ENCODE assay signal across 13 cellular contexts in the genomic region with DNA sequence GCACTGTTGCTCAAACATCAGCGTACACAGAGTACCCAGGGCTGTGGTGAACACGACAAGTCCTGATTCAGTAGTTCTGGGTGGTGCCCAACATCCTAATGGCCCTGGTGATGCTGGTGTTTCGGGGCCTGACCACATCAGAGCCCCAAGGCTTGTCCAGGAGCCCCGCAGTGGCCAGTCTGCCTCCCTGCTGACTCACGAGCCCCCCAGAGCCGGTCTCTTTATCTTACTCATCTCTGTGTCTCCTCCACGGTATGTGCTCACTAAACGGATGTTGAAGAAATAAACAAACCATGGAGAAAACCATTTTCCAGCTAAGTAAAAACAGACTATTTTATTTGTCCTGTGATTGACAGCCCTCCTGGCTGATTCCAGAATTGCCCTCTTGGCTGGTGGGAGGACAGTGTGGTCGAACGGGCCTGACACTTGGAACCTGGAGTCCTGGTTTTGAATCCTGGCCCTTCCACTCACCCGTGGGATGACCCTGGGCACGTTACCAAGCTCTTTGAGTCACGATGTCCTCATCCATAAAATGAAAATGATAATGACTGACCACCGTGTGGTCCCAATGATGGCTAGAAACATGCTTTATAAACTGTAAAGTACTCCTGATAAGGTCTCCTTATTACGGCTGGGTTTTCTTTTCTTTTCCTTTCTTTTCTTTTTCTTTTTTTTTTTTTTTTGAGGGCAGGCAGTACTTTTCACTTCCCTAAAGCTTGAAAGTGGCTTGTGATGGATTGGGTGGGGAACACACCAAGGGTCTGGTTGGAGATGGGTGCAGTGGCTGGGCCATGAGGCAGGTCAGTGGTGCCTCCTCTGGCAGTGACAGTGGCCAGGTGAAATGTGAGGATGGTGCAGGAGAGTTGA. TPM values are rescaled to one million over a fixed set of nuclear protein-coding genes. Genes with fewer than 3 reads are reported as not detected.
DNase-seq lines count a peak whose midpoint lies in the region; ATAC-seq, FAIRE-seq and TF ChIP-seq lines count a peak whose summit lies in the region.
"Had no signal": no experiment of that assay in that cellular context is flagged by ENCODE, and none has a peak within 500 bp of the region (broad histone marks: within the 10 kb centered on the region; RNA-seq: fewer than 3 reads in every experiment).

No MANE protein-coding gene starts in this region.

- ATAC-seq in stimulated activated effector memory CD8-positive, alpha-beta T cell treated with anti-CD3 and anti-CD28 coated beads, Interleukin-12 subunit alpha, Interleukin-12 subunit beta, amount 100 ng/mL, for 72 hours: no peak

- POLR2A ChIA-PET in AG04450 (lab: Yijun Ruan, JAX): interaction anchor here (0.6 kb wide), 3 partner anchors 12 to 1666 kb away, joined by 3 to 10 read pairs (median 3); no protein-coding TSS in a partner anchor
- POLR2A ChIA-PET in CD4-positive, alpha-beta memory T cell (lab: Charles Lee; ENCODE audit: partially characterized antibody): no interaction called here

- peak overlapping the region; percentile 65 for H3K27ac Mint-ChIP-seq in nephron progenitor cell
- no peak overlapping the region for H3K27ac Mint-ChIP-seq in stimulated activated effector memory CD8-positive, alpha-beta T cell treated with anti-CD3 and anti-CD28 coated beads, Interleukin-12 subunit alpha, Interleukin-12 subunit beta, amount 100 ng/mL, for 72 hours
- H3K27ac Mint-ChIP-seq in activated naive CD8-positive, alpha-beta T cell treated with anti-CD3 and anti-CD28 coated beads for 36 hours: no peak overlapping the region
- H3K27ac Mint-ChIP-seq in CD4-positive, alpha-beta memory T cell: peak overlapping the region in 3 of 7 donors; percentile 11 to 63 (median 38)
- H3K27ac Mint-ChIP-seq: CD4-positive, alpha-beta T cell had no signal

- no peaks in the 10 kb centered on the region for H3K9me3 Mint-ChIP-seq in nephron progenitor cell
- no peaks in the 10 kb centered on the region for H3K9me3 Mint-ChIP-seq in stimulated activated effector memory CD8-positive, alpha-beta T cell treated with anti-CD3 and anti-CD28 coated beads, Interleukin-12 subunit alpha, Interleukin-12 subunit beta, amount 100 ng/mL, for 72 hours
- no peaks in the 10 kb centered on the region for H3K9me3 Mint-ChIP-seq in activated naive CD8-positive, alpha-beta T cell treated with anti-CD3 and anti-CD28 coated beads for 36 hours
- H3K9me3 Mint-ChIP-seq in CD4-positive, alpha-beta memory T cell: no peaks in the 10 kb centered on the region
- H3K9me3 Mint-ChIP-seq: CD4-positive, alpha-beta T cell had no signal

- H3K27me3 ChIP-seq in AG04450 (ENCODE audit: control insufficient read depth, insufficient read depth, low read length) (no peaks in the 10 kb centered on the region), dorsolateral prefrontal cortex (no peaks in the 10 kb centered on the region)
- no peaks in the 10 kb centered on the region for H3K27me3 ChIP-seq in CD4-positive, alpha-beta memory T cell (ENCODE audit: insufficient read depth, low read length)
- H3K27me3 ChIP-seq: ovary had no signal

- H3K36me3 Mint-ChIP-seq in nephron progenitor cell (ENCODE audit: low read depth): peaks cover 6% of the 10 kb centered on the region
- H3K36me3 Mint-ChIP-seq in stimulated activated effector memory CD8-positive, alpha-beta T cell treated with anti-CD3 and anti-CD28 coated beads, Interleukin-12 subunit alpha, Interleukin-12 subunit beta, amount 100 ng/mL, for 72 hours: peaks cover 5% of the 10 kb centered on the region
- H3K36me3 Mint-ChIP-seq in activated naive CD8-positive, alpha-beta T cell treated with anti-CD3 and anti-CD28 coated beads for 36 hours: no peaks in the 10 kb centered on the region
- no peaks in the 10 kb centered on the region for H3K36me3 Mint-ChIP-seq in CD4-positive, alpha-beta memory T cell

- no peaks in the 10 kb centered on the region for H3K36me3 ChIP-seq in CD4-positive, alpha-beta memory T cell (ENCODE audit: insufficient read depth, low read length)
- H3K36me3 ChIP-seq: ovary had no signal

- peak overlapping the region; percentile 90 for H3K27ac ChIP-seq in AG04450 (ENCODE audit: low read depth, low read length)
- peak overlapping the region in 44 of 59 donors; percentile 3 to 77 (median 53) for H3K27ac ChIP-seq in dorsolateral prefrontal cortex
- no peak overlapping the region for H3K27ac ChIP-seq in CD4-positive, alpha-beta memory T cell (ENCODE audit: low read depth, low read length)
- H3K27ac ChIP-seq: ovary had no signal

- intact Hi-C loops in dorsolateral prefrontal cortex (cut with DNase I): no loop called here
- intact Hi-C loops in CD4-positive, alpha-beta memory T cell (cut with micrococcal nuclease): no loop called here

- peaks cover 24% of the 10 kb centered on the region for H3K27me3 Mint-ChIP-seq in nephron progenitor cell (ENCODE audit: low read depth, poor library complexity)
- H3K27me3 Mint-ChIP-seq in activated naive CD8-positive, alpha-beta T cell treated with anti-CD3 and anti-CD28 coated beads for 36 hours: peaks cover 6% of the 10 kb centered on the region
- H3K27me3 Mint-ChIP-seq in CD4-positive, alpha-beta memory T cell: peaks cover 0 to 1% of the 10 kb centered on the region in 2 donors

- H3K4me1 ChIP-seq in CD4-positive, alpha-beta memory T cell (ENCODE audit: insufficient read depth, low read length): peaks cover 27% of the 10 kb centered on the region

- peaks cover 71% of the 10 kb centered on the region for H3K4me1 Mint-ChIP-seq in nephron progenitor cell
- H3K4me1 Mint-ChIP-seq in stimulated activated effector memory CD8-positive, alpha-beta T cell treated with anti-CD3 and anti-CD28 coated beads, Interleukin-12 subunit alpha, Interleukin-12 subunit beta, amount 100 ng/mL, for 72 hours: peaks cover 33% of the 10 kb centered on the region
- H3K4me1 Mint-ChIP-seq in activated naive CD8-positive, alpha-beta T cell treated with anti-CD3 and anti-CD28 coated beads for 36 hours: peaks cover 11% of the 10 kb centered on the region
- peaks cover 13 to 27% (median 21%) of the 10 kb centered on the region in 4 donors for H3K4me1 Mint-ChIP-seq in CD4-positive, alpha-beta memory T cell

- DNase-seq in AG04450 (ENCODE audit: low read depth, low spot score) (no peak), MV-4-11 (lab: John Stamatoyannopoulos, UW) (peak; percentile 36), dorsolateral prefrontal cortex (no peak), nephron progenitor cell (no peak), frontal cortex (ENCODE audit: low spot score in 2 of 2) (no peak)
- DNase-seq in stimulated activated effector memory CD8-positive, alpha-beta T cell treated with anti-CD3 and anti-CD28 coated beads, Interleukin-12 subunit alpha, Interleukin-12 subunit beta, amount 100 ng/mL, for 72 hours (ENCODE audit: low spot score in 2 of 2): no peak
- no peak for DNase-seq in activated naive CD8-positive, alpha-beta T cell treated with anti-CD3 and anti-CD28 coated beads for 36 hours
- DNase-seq in CD4-positive, alpha-beta memory T cell: no peak
- DNase-seq: CD4-positive, alpha-beta T cell; Kasumi-1; NCI-H774; ovary had no signal

- CTCF ChIA-PET in AG04450 (lab: Charles Lee): no interaction called here
- CTCF ChIA-PET in CD4-positive, alpha-beta memory T cell (lab: Charles Lee; ENCODE audit: partially characterized antibody): no interaction called here

- TF ChIP-seq CTCF in AG04450 (IDR thresholded peaks at IDR 0.05; ENCODE audit: low read depth, low read length): no peak
- TF ChIP-seq CTCF in dorsolateral prefrontal cortex (IDR thresholded peaks at IDR 0.05 in 54 of 56, conservative IDR thresholded peaks at IDR 0.05 in 2 of 56; ENCODE audit: low read depth in 1 of 56, partially characterized antibody in 56 of 56): no peak
- no peak for TF ChIP-seq CTCF in nephron progenitor cell (IDR thresholded peaks at IDR 0.05)

- no peak for FAIRE-seq in frontal cortex (lab: Jason Lieb, UNC)

- 0 out of 2 replicates have a peak overlapping the region, but pooled peaks have one; percentile 15 for H3K4me3 ChIP-seq in AG04450 (ENCODE audit: low read depth, low read length)
- H3K4me3 ChIP-seq in dorsolateral prefrontal cortex: no peak overlapping the region
- H3K4me3 ChIP-seq in CD4-positive, alpha-beta memory T cell (ENCODE audit: low read length in 2 of 2): no peak overlapping the region
- H3K4me3 ChIP-seq: ovary had no signal

- H3K4me3 Mint-ChIP-seq in nephron progenitor cell: no peak overlapping the region
- no peak overlapping the region for H3K4me3 Mint-ChIP-seq in stimulated activated effector memory CD8-positive, alpha-beta T cell treated with anti-CD3 and anti-CD28 coated beads, Interleukin-12 subunit alpha, Interleukin-12 subunit beta, amount 100 ng/mL, for 72 hours
- no peak overlapping the region for H3K4me3 Mint-ChIP-seq in activated naive CD8-positive, alpha-beta T cell treated with anti-CD3 and anti-CD28 coated beads for 36 hours
- H3K4me3 Mint-ChIP-seq in CD4-positive, alpha-beta memory T cell: no peak overlapping the region
- H3K4me3 Mint-ChIP-seq: CD4-positive, alpha-beta T cell had no signal

- H3K9me3 ChIP-seq in AG04450 (ENCODE audit: control insufficient read depth, insufficient read depth, low read length): no peaks in the 10 kb centered on the region
- no peaks in the 10 kb centered on the region for H3K9me3 ChIP-seq in CD4-positive, alpha-beta memory T cell (ENCODE audit: control insufficient read depth in 1 of 2, low read length in 2 of 2)
- H3K9me3 ChIP-seq: ovary had no signal

RNA-seq across cellular contexts. Expression of a gene that starts 5.7 kb away (rescaled TPM):
- polyA plus RNA-seq in AG04450 (2011; rRNA removed): 13.7 and 15.0 TPM in 2 replicates
- polyA minus RNA-seq in AG04450 (2011; rRNA and poly(A)+ RNA removed): 23.5 and 27.9 TPM in 2 replicates
- total RNA-seq in dorsolateral prefrontal cortex: 100 to 1,000 TPM in 1 of 120 experiments, 10 to 100 TPM in 119; 17.2 to 109 (median 43.6) TPM
- 1 to 10 TPM; 1.4 to 1.9 TPM for total RNA-seq in activated naive CD8-positive, alpha-beta T cell treated with anti-CD3 and anti-CD28 coated beads for 36 hours
- 13.5 TPM for total RNA-seq in frontal cortex
- total RNA-seq in CD4-positive, alpha-beta memory T cell: 1 to 10 TPM; 3.1 to 3.5 TPM
- polyA plus RNA-seq in CD4-positive, alpha-beta memory T cell: 1 to 10 TPM in 1 of 2 donors, not detected in 1; 2.2 TPM

RNA-seq across cellular contexts. Expression of a gene that starts 39.0 kb away (rescaled TPM):
- not detected in 2 replicates for polyA plus RNA-seq in AG04450 (2011; rRNA removed)
- polyA minus RNA-seq in AG04450 (2011; rRNA and poly(A)+ RNA removed): not detected in 2 replicates
- 1 to 10 TPM in 3 of 120 experiments, not detected in 117; 1.9 to 2.6 (median 2.2) TPM for total RNA-seq in dorsolateral prefrontal cortex
- not detected for total RNA-seq in activated naive CD8-positive, alpha-beta T cell treated with anti-CD3 and anti-CD28 coated beads for 36 hours
- not detected for total RNA-seq in frontal cortex
- total RNA-seq in CD4-positive, alpha-beta memory T cell: not detected
- not detected for polyA plus RNA-seq in CD4-positive, alpha-beta memory T cell
- total RNA-seq: CD4-positive, alpha-beta T cell; glomerular endothelial cell had no signal
